In genomic region chr15:68261980-68262379, GRCh38 we compare ENCODE assay signal across 23 cellular contexts. TPM values are rescaled to one million over a fixed set of nuclear protein-coding genes. Genes with fewer than 3 reads are reported as not detected.
DNase-seq lines count a peak whose midpoint lies in the region; ATAC-seq and TF ChIP-seq lines count a peak whose summit lies in the region.
"Had no signal": no experiment of that assay in that cellular context is flagged by ENCODE, and none has a peak within 500 bp of the region (broad histone marks: within the 10 kb centered on the region; RNA-seq: fewer than 3 reads in every experiment).

No MANE protein-coding gene starts in this region.

- peaks cover 39% of the 10 kb centered on the region for H3K4me1 Mint-ChIP-seq in GM23338
- H3K4me1 Mint-ChIP-seq in MCF 10A (ENCODE audit: insufficient read depth, unreplicated experiment), result peaks cover 5% of the 10 kb centered on the region

- intact Hi-C loops in MCF 10A (cut with micrococcal nuclease), result no loop called here

- H3K36me3 Mint-ChIP-seq in GM23338 (ENCODE audit: low read depth), result no peaks in the 10 kb centered on the region
- no peaks in the 10 kb centered on the region for H3K36me3 Mint-ChIP-seq in MCF 10A (ENCODE audit: insufficient read depth, unreplicated experiment)
- H3K36me3 Mint-ChIP-seq: CD14-positive monocyte; CD8-positive, alpha-beta memory T cell had no signal

- H3K9me3 Mint-ChIP-seq in GM23338, result no peaks in the 10 kb centered on the region
- H3K9me3 Mint-ChIP-seq in MCF 10A (ENCODE audit: unreplicated experiment), result no peaks in the 10 kb centered on the region
- H3K9me3 Mint-ChIP-seq: CD14-positive monocyte; CD4-positive, alpha-beta T cell; CD8-positive, alpha-beta memory T cell had no signal

- H3K9me2 ChIP-seq in GM23338 (ENCODE audit: insufficient read depth), result no peaks in the 10 kb centered on the region

- H3K27me3 ChIP-seq in GM23338 (ENCODE audit: insufficient read depth) (no peaks in the 10 kb centered on the region), HUES48 (ENCODE audit: control insufficient read depth, insufficient read depth, low read length) (no peaks in the 10 kb centered on the region), iPS-18a (ENCODE audit: control insufficient read depth, insufficient read depth, low read length) (no peaks in the 10 kb centered on the region)
- H3K27me3 ChIP-seq: BLaER1 treated with 17β-estradiol and CSF1 and Interleukin-3, amounts not matched to agents 10 nM and 100 nM had no signal

- no peak for DNase-seq in GM23338 (ENCODE audit: low spot score)
- DNase-seq in NCI-H2171 (lab: John Stamatoyannopoulos, UW), result no peak
- no peak for DNase-seq in MCF 10A (ENCODE audit: unreplicated experiment)
- DNase-seq: 8988T; ACHN; AML-193; BE2C; CD4-positive, alpha-beta T cell; CD8-positive, alpha-beta memory T cell; DMS 273 treated with DMSO at 0.1 percent for 48 hours; DMS79; EL; GDM1; GOT3; H7; HCEC 1CT had no signal

- H3K27ac ChIP-seq in GM23338 (ENCODE audit: low read depth) (peak overlapping the region; percentile 64; the same call in 1 of the 2 replicates), HUES48 (ENCODE audit: low read depth, low read length) (peak overlapping the region; percentile 83), iPS-18a (ENCODE audit: low read length) (peak overlapping the region; percentile 73)
- H3K27ac ChIP-seq: A549; BLaER1 treated with 17β-estradiol and CSF1 and Interleukin-3, amounts not matched to agents 10 nM and 100 nM had no signal

- ATAC-seq in GM23338, result no peak
- no peak for ATAC-seq in GM21786 (IDR thresholded peaks at IDR 0.05; ENCODE audit: unreplicated experiment)
- ATAC-seq: A549, GM12878 had no signal

- H3K9ac ChIP-seq in HUES48 (ENCODE audit: low read depth, low read length) (no peak overlapping the region), iPS-18a (ENCODE audit: low read length) (no peak overlapping the region)
- H3K9ac ChIP-seq: BLaER1 treated with 17β-estradiol and CSF1 and Interleukin-3, amounts not matched to agents 10 nM and 100 nM had no signal

- H3K9me3 ChIP-seq in HUES48 (ENCODE audit: control insufficient read depth, insufficient read depth, low read length) (no peaks in the 10 kb centered on the region), iPS-18a (ENCODE audit: control insufficient read depth, low read depth, low read length) (no peaks in the 10 kb centered on the region)
- H3K9me3 ChIP-seq: A549; BE2C; BLaER1 treated with 17β-estradiol and CSF1 and Interleukin-3, amounts not matched to agents 10 nM and 100 nM had no signal

- H3K4me1 ChIP-seq in GM23338 (ENCODE audit: insufficient read depth) (peaks cover 31% of the 10 kb centered on the region), HUES48 (ENCODE audit: control insufficient read depth, insufficient read depth, low read length) (peaks cover 48% of the 10 kb centered on the region), iPS-18a (ENCODE audit: control insufficient read depth, low read depth, low read length) (peaks cover 30% of the 10 kb centered on the region)
- H3K4me1 ChIP-seq: BE2C had no signal

- no peak overlapping the region for H3K4me2 ChIP-seq in GM23338
- H3K4me2 ChIP-seq: A549; BLaER1 treated with 17β-estradiol and CSF1 and Interleukin-3, amounts not matched to agents 10 nM and 100 nM had no signal

- CTCF ChIA-PET in MCF 10A (lab: Yijun Ruan, JAX), result interaction anchor here (0.5 to 0.7 kb wide), 2 partner anchors 9 to 44 kb away, joined by 4 to 7 read pairs; no protein-coding TSS in a partner anchor

- H3K4me3 ChIP-seq in GM23338, result no peak overlapping the region
- H3K4me3 ChIP-seq in HUES48 (ENCODE audit: low read depth, low read length), result no peak overlapping the region
- H3K4me3 ChIP-seq in iPS-18a (ENCODE audit: low read length), result no peak overlapping the region
- H3K4me3 ChIP-seq: A549; BLaER1 treated with 17β-estradiol and CSF1 and Interleukin-3, amounts not matched to agents 10 nM and 100 nM; GM12878 had no signal

- H2AFZ ChIP-seq in GM23338, result no peak overlapping the region

- POLR2A ChIA-PET in MCF 10A (lab: Yijun Ruan, JAX), result interaction anchor here (0.9 to 6.3 kb wide), 2 partner anchors 9 to 16 kb away, joined by 4 to 120 read pairs; partner anchors contain the start of gene FEM1B

- no peak overlapping the region; the same call in 1 of the 2 replicates for H3K27ac Mint-ChIP-seq in GM23338
- H3K27ac Mint-ChIP-seq in MCF 10A (ENCODE audit: low read depth, unreplicated experiment), result no peak overlapping the region
- H3K27ac Mint-ChIP-seq: CD14-positive monocyte; CD4-positive, alpha-beta T cell had no signal

- H3K27me3 Mint-ChIP-seq in GM23338 (ENCODE audit: insufficient read depth, low read depth, poor library complexity) (no peaks in the 10 kb centered on the region), MCF 10A (ENCODE audit: insufficient read depth, unreplicated experiment) (no peaks in the 10 kb centered on the region)

- H3K4me3 Mint-ChIP-seq in GM23338 (no peak overlapping the region), MCF 10A (ENCODE audit: unreplicated experiment) (no peak overlapping the region)
- H3K4me3 Mint-ChIP-seq: CD14-positive monocyte; CD4-positive, alpha-beta T cell; CD8-positive, alpha-beta memory T cell had no signal

- no peaks in the 10 kb centered on the region for H3K79me2 ChIP-seq in GM23338 (replicated peaks; ENCODE audit: insufficient read depth)

- no peaks in the 10 kb centered on the region for H4K20me1 ChIP-seq in GM23338 (replicated peaks; ENCODE audit: insufficient read depth)
- H4K20me1 ChIP-seq: BLaER1 treated with 17β-estradiol and CSF1 and Interleukin-3, amounts not matched to agents 10 nM and 100 nM had no signal

- no peaks in the 10 kb centered on the region for H3K36me3 ChIP-seq in GM23338 (ENCODE audit: insufficient read depth)
- H3K36me3 ChIP-seq in HUES48 (ENCODE audit: control insufficient read depth, insufficient read depth, low read length), result no peaks in the 10 kb centered on the region
- H3K36me3 ChIP-seq in iPS-18a (ENCODE audit: control insufficient read depth, low read depth, low read length), result no peaks in the 10 kb centered on the region
- H3K36me3 ChIP-seq: BE2C; BLaER1 treated with 17β-estradiol and CSF1 and Interleukin-3, amounts not matched to agents 10 nM and 100 nM had no signal

- H3F3A ChIP-seq in GM23338 (replicated peaks; ENCODE audit: low read depth), result no peaks in the 10 kb centered on the region

- TF ChIP-seq CTCF in GM23338 (conservative IDR thresholded peaks at IDR 0.05; ENCODE audit: low read depth in 2 of 2), result no peak
- no peak for TF ChIP-seq CTCF in MCF 10A (IDR thresholded peaks at IDR 0.05; ENCODE audit: unreplicated experiment)

- BruUV-seq in MCF 10A (replicated peaks; lab: Mats Ljungman, UMichigan), result no TSS peak

TF ChIP-seq in GM23338, 12 proteins besides CTCF, POLR2A, EP300 and RAD21 (continues in another document):
- TF ChIP-seq CREB1 (CRISPR knock-in tag; IDR thresholded peaks at IDR 0.05; ENCODE audit: low read depth), result no peak

RNA-seq across cellular contexts. Expression of gene FEM1B, which starts 15.6 kb away (rescaled TPM):
- 82.0 and 82.4 TPM in 2 replicates for total RNA-seq in GM23338 (2014; rRNA removed; shearing (Covaris generic))
- polyA plus RNA-seq in GM23338 (2016; fragmentation: Nextera tagmentation; extraction: Ambion mirVana), result 11.6 and 13.0 TPM in 2 replicates
- total RNA-seq in MCF 10A (2022), result 50.7 and 70.2 TPM in 2 replicates

RNA-seq across cellular contexts. Expression of gene CLN6, which starts 32.5 kb away (rescaled TPM):
- 69.5 and 87.4 TPM in 2 replicates for total RNA-seq in GM23338 (2014; rRNA removed; shearing (Covaris generic))
- 20.0 and 20.7 TPM in 2 replicates for polyA plus RNA-seq in GM23338 (2016; fragmentation: Nextera tagmentation; extraction: Ambion mirVana)
- total RNA-seq in MCF 10A (2022), result 26.5 and 31.4 TPM in 2 replicates

RNA-seq across cellular contexts. Expression of gene CALML4, which starts 56.8 kb away (rescaled TPM):
- 13.4 and 15.8 TPM in 2 replicates for total RNA-seq in GM23338 (2014; rRNA removed; shearing (Covaris generic))
- polyA plus RNA-seq in GM23338 (2016; fragmentation: Nextera tagmentation; extraction: Ambion mirVana), result 15.0 and 16.2 TPM in 2 replicates
- total RNA-seq in MCF 10A (2022), result 2.3 and 3.3 TPM in 2 replicates
